ENCODE assay signal across 1 cellular context in genomic region chr11:31767665-31768064, GRCh38.
TF ChIP-seq lines count a peak whose summit lies in the region.

No MANE protein-coding gene starts in this region.

TF ChIP-seq in GM23338, 12 proteins besides CTCF, POLR2A, EP300 and RAD21 (continued from another document):
- no peak for TF ChIP-seq REST (IDR thresholded peaks at IDR 0.05; ENCODE audit: unreplicated experiment)
- no peak for TF ChIP-seq ETS1 (IDR thresholded peaks at IDR 0.05)
- TF ChIP-seq ZNF114 (CRISPR knock-in tag; IDR thresholded peaks at IDR 0.05): no peak
- no peak for TF ChIP-seq EZH2phosphoT487 (IDR thresholded peaks at IDR 0.05; ENCODE audit: unreplicated experiment)
- TF ChIP-seq CREB1 (CRISPR knock-in tag; IDR thresholded peaks at IDR 0.05; ENCODE audit: low read depth): no peak
- TF ChIP-seq POLR2AphosphoS5 (IDR thresholded peaks at IDR 0.05; ENCODE audit: low read depth): no peak
- no peak for TF ChIP-seq JUNB (IDR thresholded peaks at IDR 0.05; ENCODE audit: unreplicated experiment)
- TF ChIP-seq ZNF331 (CRISPR knock-in tag; IDR thresholded peaks at IDR 0.05; ENCODE audit: low read depth): no peak
- no peak for TF ChIP-seq NANOG (IDR thresholded peaks at IDR 0.05; ENCODE audit: borderline replicate concordance)
